ENCODE assay signal across 10 cellular contexts in genomic region chr3:81743096-81744025, GRCh38. TPM values are rescaled to one million over a fixed set of nuclear protein-coding genes. Genes with fewer than 3 reads are reported as not detected.
A peak's percentile ranks its signal among the peaks of the same experiment; 100 is the strongest.
DNase-seq lines count a peak whose midpoint lies in the region; ATAC-seq and TF ChIP-seq lines count a peak whose summit lies in the region.
"Had no signal": no experiment of that assay in that cellular context is flagged by ENCODE, and none has a peak within 500 bp of the region (broad histone marks: within the 10 kb centered on the region; RNA-seq: fewer than 3 reads in every experiment).

No MANE protein-coding gene starts in this region.

- peak overlapping the region; percentile 50 for H3K27ac ChIP-seq in lower lobe of right lung
- H3K27ac ChIP-seq: BLaER1 had no signal

- peaks cover 33% of the 10 kb centered on the region for H3K4me1 ChIP-seq in lower lobe of right lung
- H3K4me1 ChIP-seq in HAP-1: no peaks in the 10 kb centered on the region
- H3K4me1 ChIP-seq: BLaER1 had no signal

- H3K4me3 Mint-ChIP-seq in chondrocyte (ENCODE audit: unreplicated experiment): peak overlapping the region; percentile 16
- no peak overlapping the region for H3K4me3 Mint-ChIP-seq in WTC11

- ATAC-seq in Right ventricle myocardium inferior (peak; percentile 76), lower lobe of right lung (peak; percentile 37 to 50), GM19452 (IDR thresholded peaks at IDR 0.05; ENCODE audit: unreplicated experiment) (no peak), WTC11 (no peak)

- no peaks in the 10 kb centered on the region for H3K27me3 ChIP-seq in lower lobe of right lung (ENCODE audit: low read depth)
- no peaks in the 10 kb centered on the region for H3K27me3 ChIP-seq in HAP-1 (ENCODE audit: low read depth)
- H3K27me3 ChIP-seq: BLaER1 had no signal

- H3K36me3 ChIP-seq in lower lobe of right lung (no peaks in the 10 kb centered on the region), HAP-1 (replicated peaks) (no peaks in the 10 kb centered on the region)

- TF ChIP-seq CTCF in chondrocyte (IDR thresholded peaks at IDR 0.05) (no peak), lower lobe of right lung (IDR thresholded peaks at IDR 0.05) (no peak), WTC11 (IDR thresholded peaks at IDR 0.05) (no peak)

- H3K9me3 ChIP-seq in lower lobe of right lung: no peaks in the 10 kb centered on the region
- no peaks in the 10 kb centered on the region for H3K9me3 ChIP-seq in HAP-1

- H3K36me3 Mint-ChIP-seq in chondrocyte (ENCODE audit: low read depth): no peaks in the 10 kb centered on the region
- no peaks in the 10 kb centered on the region for H3K36me3 Mint-ChIP-seq in WTC11

- H3K4me3 ChIP-seq in lower lobe of right lung (no peak overlapping the region), HAP-1 (no peak overlapping the region)
- H3K4me3 ChIP-seq: BLaER1 had no signal

- no peak for DNase-seq in Right ventricle myocardium inferior (ENCODE audit: missing footprints)
- DNase-seq in cardiac septum (ENCODE audit: low spot score): no peak
- DNase-seq in chondrocyte (ENCODE audit: low spot score): no peak
- DNase-seq in lower lobe of right lung: no peak
- no peak for DNase-seq in COLO668 (lab: John Stamatoyannopoulos, UW; ENCODE audit: unreplicated experiment)
- DNase-seq in HAP-1 (ENCODE audit: low spot score in 2 of 2): no peak
- no peak for DNase-seq in WTC11 (ENCODE audit: low spot score)
- DNase-seq: stimulated activated CD4-positive, alpha-beta T cell treated with anti-CD3 and anti-CD28 coated beads, Interleukin-15, amount 100 ng/mL, for 24 hours had no signal

- H3K27me3 Mint-ChIP-seq in chondrocyte (ENCODE audit: low read depth): no peaks in the 10 kb centered on the region
- no peaks in the 10 kb centered on the region; the same call in 1 of the 2 replicates for H3K27me3 Mint-ChIP-seq in WTC11 (ENCODE audit: low read depth)

- intact Hi-C loops in Right ventricle myocardium inferior (cut with DNase I) (no loop called here), cardiac septum (cut with DNase I) (loop anchor here (2.0 kb wide), 1 partner anchor 17 kb away; the partner anchor contains the start of gene GBE1), lower lobe of right lung (cut with DNase I) (no loop called here)

- CTCF ChIA-PET in WTC11 (lab: Charles Lee): no interaction called here

- no peaks in the 10 kb centered on the region for H3K9me3 Mint-ChIP-seq in chondrocyte (ENCODE audit: low read depth)
- H3K9me3 Mint-ChIP-seq in WTC11: peaks cover 7% of the 10 kb centered on the region; the same call in 1 of the 2 replicates

- POLR2A ChIA-PET in WTC11 (lab: Charles Lee): no interaction called here

- peak overlapping the region; percentile 97 for H3K27ac Mint-ChIP-seq in chondrocyte (ENCODE audit: unreplicated experiment)
- H3K27ac Mint-ChIP-seq in WTC11: no peak overlapping the region

- H3K4me1 Mint-ChIP-seq in chondrocyte (ENCODE audit: low read depth): peaks cover 67% of the 10 kb centered on the region
- peaks cover 15% of the 10 kb centered on the region for H3K4me1 Mint-ChIP-seq in WTC11

- in situ Hi-C loops in HAP-1 (cut with MboI; ENCODE audit: low sequenced_read_pairs): no loop called here

TF ChIP-seq in WTC11, 78 proteins besides CTCF, POLR2A, EP300 and RAD21 (continues in another document):
- TF ChIP-seq, protein P1, sequence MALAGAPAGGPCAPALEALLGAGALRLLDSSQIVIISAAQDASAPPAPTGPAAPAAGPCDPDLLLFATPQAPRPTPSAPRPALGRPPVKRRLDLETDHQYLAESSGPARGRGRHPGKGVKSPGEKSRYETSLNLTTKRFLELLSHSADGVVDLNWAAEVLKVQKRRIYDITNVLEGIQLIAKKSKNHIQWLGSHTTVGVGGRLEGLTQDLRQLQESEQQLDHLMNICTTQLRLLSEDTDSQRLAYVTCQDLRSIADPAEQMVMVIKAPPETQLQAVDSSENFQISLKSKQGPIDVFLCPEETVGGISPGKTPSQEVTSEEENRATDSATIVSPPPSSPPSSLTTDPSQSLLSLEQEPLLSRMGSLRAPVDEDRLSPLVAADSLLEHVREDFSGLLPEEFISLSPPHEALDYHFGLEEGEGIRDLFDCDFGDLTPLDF (CRISPR knock-in tag; IDR thresholded peaks at IDR 0.05): no peak
- TF ChIP-seq, protein P2, sequence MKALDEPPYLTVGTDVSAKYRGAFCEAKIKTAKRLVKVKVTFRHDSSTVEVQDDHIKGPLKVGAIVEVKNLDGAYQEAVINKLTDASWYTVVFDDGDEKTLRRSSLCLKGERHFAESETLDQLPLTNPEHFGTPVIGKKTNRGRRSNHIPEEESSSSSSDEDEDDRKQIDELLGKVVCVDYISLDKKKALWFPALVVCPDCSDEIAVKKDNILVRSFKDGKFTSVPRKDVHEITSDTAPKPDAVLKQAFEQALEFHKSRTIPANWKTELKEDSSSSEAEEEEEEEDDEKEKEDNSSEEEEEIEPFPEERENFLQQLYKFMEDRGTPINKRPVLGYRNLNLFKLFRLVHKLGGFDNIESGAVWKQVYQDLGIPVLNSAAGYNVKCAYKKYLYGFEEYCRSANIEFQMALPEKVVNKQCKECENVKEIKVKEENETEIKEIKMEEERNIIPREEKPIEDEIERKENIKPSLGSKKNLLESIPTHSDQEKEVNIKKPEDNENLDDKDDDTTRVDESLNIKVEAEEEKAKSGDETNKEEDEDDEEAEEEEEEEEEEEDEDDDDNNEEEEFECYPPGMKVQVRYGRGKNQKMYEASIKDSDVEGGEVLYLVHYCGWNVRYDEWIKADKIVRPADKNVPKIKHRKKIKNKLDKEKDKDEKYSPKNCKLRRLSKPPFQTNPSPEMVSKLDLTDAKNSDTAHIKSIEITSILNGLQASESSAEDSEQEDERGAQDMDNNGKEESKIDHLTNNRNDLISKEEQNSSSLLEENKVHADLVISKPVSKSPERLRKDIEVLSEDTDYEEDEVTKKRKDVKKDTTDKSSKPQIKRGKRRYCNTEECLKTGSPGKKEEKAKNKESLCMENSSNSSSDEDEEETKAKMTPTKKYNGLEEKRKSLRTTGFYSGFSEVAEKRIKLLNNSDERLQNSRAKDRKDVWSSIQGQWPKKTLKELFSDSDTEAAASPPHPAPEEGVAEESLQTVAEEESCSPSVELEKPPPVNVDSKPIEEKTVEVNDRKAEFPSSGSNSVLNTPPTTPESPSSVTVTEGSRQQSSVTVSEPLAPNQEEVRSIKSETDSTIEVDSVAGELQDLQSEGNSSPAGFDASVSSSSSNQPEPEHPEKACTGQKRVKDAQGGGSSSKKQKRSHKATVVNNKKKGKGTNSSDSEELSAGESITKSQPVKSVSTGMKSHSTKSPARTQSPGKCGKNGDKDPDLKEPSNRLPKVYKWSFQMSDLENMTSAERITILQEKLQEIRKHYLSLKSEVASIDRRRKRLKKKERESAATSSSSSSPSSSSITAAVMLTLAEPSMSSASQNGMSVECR (CRISPR knock-in tag; IDR thresholded peaks at IDR 0.05; ENCODE audit: borderline replicate concordance): no peak
- no peak for TF ChIP-seq GTF2I (CRISPR knock-in tag; conservative IDR thresholded peaks at IDR 0.05)
- TF ChIP-seq CDX4 (CRISPR knock-in tag; IDR thresholded peaks at IDR 0.05; ENCODE audit: borderline replicate concordance): no peak
- TF ChIP-seq, protein P3, sequence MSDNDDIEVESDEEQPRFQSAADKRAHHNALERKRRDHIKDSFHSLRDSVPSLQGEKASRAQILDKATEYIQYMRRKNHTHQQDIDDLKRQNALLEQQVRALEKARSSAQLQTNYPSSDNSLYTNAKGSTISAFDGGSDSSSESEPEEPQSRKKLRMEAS (CRISPR knock-in tag; IDR thresholded peaks at IDR 0.05): no peak
- TF ChIP-seq ESRRA (CRISPR knock-in tag; IDR thresholded peaks at IDR 0.05; ENCODE audit: borderline replicate concordance): no peak
- no peak for TF ChIP-seq NR1H2 (CRISPR knock-in tag; IDR thresholded peaks at IDR 0.05)
- TF ChIP-seq AR (CRISPR knock-in tag; IDR thresholded peaks at IDR 0.05): no peak
- TF ChIP-seq SMAD3 (CRISPR knock-in tag; IDR thresholded peaks at IDR 0.05; ENCODE audit: borderline replicate concordance): no peak
- TF ChIP-seq NFYB (CRISPR knock-in tag; conservative IDR thresholded peaks at IDR 0.05; ENCODE audit: low read depth): no peak
- no peak for TF ChIP-seq PRRX2 (CRISPR knock-in tag; IDR thresholded peaks at IDR 0.05)
- no peak for TF ChIP-seq JUN (CRISPR knock-in tag; IDR thresholded peaks at IDR 0.05)

RNA-seq across cellular contexts. Expression of gene GBE1, which starts 18.1 kb away (rescaled TPM):
- 88.6 TPM for total RNA-seq in Right ventricle myocardium inferior
- total RNA-seq in cardiac septum: 102 TPM
- total RNA-seq in chondrocyte: 53.8 to 68.4 TPM (median 55.0 TPM) in 3 replicates
- total RNA-seq in lower lobe of right lung: 23.0 TPM
- total RNA-seq in WTC11 (2021): 9.2 to 11.9 TPM (median 11.5 TPM) in 3 replicates

Comparison
In these comparisons a context has a peak if more than half of its experiments do, and no peak if none do; other contexts are left out.
1. ATAC-seq: peak in Right ventricle myocardium inferior (single experiment) and lower lobe of right lung (2 of 2); none in GM19452 (single experiment) and WTC11 (single experiment).